In the genomic region with DNA sequence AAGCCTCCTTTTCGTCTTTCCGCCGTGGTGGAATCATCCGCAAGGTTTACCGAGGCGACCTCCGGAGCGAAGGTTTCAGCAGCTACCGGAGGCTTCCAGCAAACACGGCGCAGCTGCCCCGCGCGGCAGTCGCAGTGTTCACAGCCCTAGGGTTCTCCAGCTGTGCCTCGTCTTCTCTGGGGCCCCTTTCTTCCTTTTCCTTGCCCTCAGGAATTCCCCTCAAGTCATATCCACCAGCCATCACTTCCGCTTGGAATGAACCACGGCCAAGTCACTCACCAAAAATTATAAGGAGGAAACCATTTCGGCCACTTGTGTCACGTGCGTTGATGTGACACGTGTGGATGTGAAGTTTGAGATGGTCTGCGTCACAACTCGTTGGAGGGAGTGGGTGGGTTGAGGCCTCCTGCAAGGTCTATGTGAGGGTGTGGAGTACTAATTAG, we compare ENCODE assay signal across 8 cellular contexts. TPM values are rescaled to one million over a fixed set of nuclear protein-coding genes. Genes with fewer than 3 reads are reported as not detected.
DNase-seq lines count a peak whose midpoint lies in the region; ATAC-seq, FAIRE-seq and TF ChIP-seq lines count a peak whose summit lies in the region.

No MANE protein-coding gene starts in this region.

- H3K4me2 ChIP-seq in A549: peak overlapping the region; percentile 78

- no peak for TF ChIP-seq RAD21 in A549 (conservative IDR thresholded peaks at IDR 0.05 in 1 of 2, IDR thresholded peaks at IDR 0.05 in 1 of 2)

- WGBS in A549 (ENCODE audit: missing lambda C conversion rate): 33% methylated on average over 24 of the region's 24 CpGs

- DNase-seq in A549 (ENCODE audit: low read depth in 1 of 2, low spot score in 1 of 2) (no peak), activated T-cell treated with anti-CD3 and anti-CD28 coated beads for 4 hours (peak; percentile 48), foreskin melanocyte (peak; percentile 51), pulmonary artery endothelial cell (ENCODE audit: low read depth, low spot score) (peak; percentile 59), NCI-H146 treated with DMSO at 0.1 percent for 48 hours (lab: John Stamatoyannopoulos, UW; ENCODE audit: unreplicated experiment) (no peak), HUDEP-2 (lab: John Stamatoyannopoulos, UW; ENCODE audit: unreplicated experiment in 76 of 76) (no peak)

- no peak for TF ChIP-seq POLR2A in A549 (IDR thresholded peaks at IDR 0.05; ENCODE audit: low read length)

- ATAC-seq in A549 (no peak; a peak in 1 of 6 replicates), GM19035 (IDR thresholded peaks at IDR 0.05; ENCODE audit: unreplicated experiment) (peak; percentile 6), HG03439 (IDR thresholded peaks at IDR 0.05; ENCODE audit: unreplicated experiment) (peak; percentile 30)

- FAIRE-seq in A549 (lab: Jason Lieb, UNC): no peak

- H3K4me3 ChIP-seq in A549: peak overlapping the region; percentile 80

- no peak for TF ChIP-seq CTCF in A549 (IDR thresholded peaks at IDR 0.05)

- POLR2A ChIA-PET in A549 (lab: Yijun Ruan, JAX): interaction anchor here (0.8 to 3.5 kb wide), 10 partner anchors 9 to 105 kb away, joined by 3 to 27 read pairs (median 8); no protein-coding TSS in a partner anchor

- peak overlapping the region; percentile 61 to 85 for H3K27ac ChIP-seq in A549

- no peaks in the 10 kb centered on the region for H3K9me3 ChIP-seq in A549

- H3K4me1 ChIP-seq in A549: peaks cover 35% of the 10 kb centered on the region

- CTCF ChIA-PET in A549 (lab: Yijun Ruan, JAX): interaction anchor here (0.6 to 29.0 kb wide), 14 partner anchors 15 to 248 kb away, joined by 3 to 863 read pairs (median 9); a partner anchor contains a TSS

- no peak for TF ChIP-seq EP300 in A549 (IDR thresholded peaks at IDR 0.05)

TF ChIP-seq in A549, 52 proteins besides CTCF, POLR2A, EP300 and RAD21:
- TF ChIP-seq, protein P1, sequence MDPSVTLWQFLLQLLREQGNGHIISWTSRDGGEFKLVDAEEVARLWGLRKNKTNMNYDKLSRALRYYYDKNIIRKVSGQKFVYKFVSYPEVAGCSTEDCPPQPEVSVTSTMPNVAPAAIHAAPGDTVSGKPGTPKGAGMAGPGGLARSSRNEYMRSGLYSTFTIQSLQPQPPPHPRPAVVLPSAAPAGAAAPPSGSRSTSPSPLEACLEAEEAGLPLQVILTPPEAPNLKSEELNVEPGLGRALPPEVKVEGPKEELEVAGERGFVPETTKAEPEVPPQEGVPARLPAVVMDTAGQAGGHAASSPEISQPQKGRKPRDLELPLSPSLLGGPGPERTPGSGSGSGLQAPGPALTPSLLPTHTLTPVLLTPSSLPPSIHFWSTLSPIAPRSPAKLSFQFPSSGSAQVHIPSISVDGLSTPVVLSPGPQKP (IDR thresholded peaks at IDR 0.05; ENCODE audit: low read depth, low read length): no peak
- TF ChIP-seq, protein P2, sequence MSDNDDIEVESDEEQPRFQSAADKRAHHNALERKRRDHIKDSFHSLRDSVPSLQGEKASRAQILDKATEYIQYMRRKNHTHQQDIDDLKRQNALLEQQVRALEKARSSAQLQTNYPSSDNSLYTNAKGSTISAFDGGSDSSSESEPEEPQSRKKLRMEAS (IDR thresholded peaks at IDR 0.05): peak; percentile 12; the same call in 1 of the 2 replicates
- TF ChIP-seq FOSL2 (IDR thresholded peaks at IDR 0.05) (no peak), FOSL2 (CRISPR knock-in tag; IDR thresholded peaks at IDR 0.05) (no peak)

RNA-seq across cellular contexts. Expression of a gene that starts 0.6 kb away (rescaled TPM):
- polyA plus RNA-seq in A549 (2011; rRNA removed) (19.8 and 23.3 TPM in 2 replicates), A549 (2017; fragmentation: RNase III; extraction: RNeasy Plus Mini Kit Qiagen cat#74134 plus additional on column Dnase treatment) (3.5 to 4.1 TPM (median 3.7 TPM) in 3 replicates)
- polyA plus RNA-seq in A549 (2012; cell fraction: cytosol; rRNA removed): 4.5 and 4.6 TPM in 2 replicates
- polyA plus RNA-seq in A549 (2012; cell fraction: nucleus; rRNA removed): 7.3 and 8.1 TPM in 2 replicates
- 39.3 and 44.8 TPM in 2 replicates for polyA minus RNA-seq in A549 (2011; rRNA and poly(A)+ RNA removed)
- 9.9 and 14.1 TPM in 2 replicates for total RNA-seq in pulmonary artery endothelial cell

Comparison
In these comparisons a context has a peak if more than half of its experiments do, and no peak if none do; other contexts are left out.
1. ATAC-seq: peak in GM19035 (single experiment) and HG03439 (single experiment); none in A549 (0 of 2).
2. DNase-seq: peak in activated T-cell treated with anti-CD3 and anti-CD28 coated beads for 4 hours (single experiment), foreskin melanocyte (single experiment) and pulmonary artery endothelial cell (single experiment); none in A549 (0 of 2), NCI-H146 treated with DMSO at 0.1 percent for 48 hours (single experiment) and HUDEP-2 (0 of 76).